ENCODE assay signal across 13 cellular contexts in genomic region chr5:173235499-173236394, GRCh38. TPM values are rescaled to one million over a fixed set of nuclear protein-coding genes. Genes with fewer than 3 reads are reported as not detected.
DNase-seq lines count a peak whose midpoint lies in the region; ATAC-seq, FAIRE-seq and TF ChIP-seq lines count a peak whose summit lies in the region.
"Had no signal": no experiment of that assay in that cellular context is flagged by ENCODE, and none has a peak within 500 bp of the region (broad histone marks: within the 10 kb centered on the region; RNA-seq: fewer than 3 reads in every experiment).

No MANE protein-coding gene starts in this region.

- no peaks in the 10 kb centered on the region for H3K79me2 ChIP-seq in H1 (ENCODE audit: control insufficient read depth in 1 of 2, insufficient read depth in 2 of 2, low read length in 2 of 2)

- H3K36me3 ChIP-seq in H7 (replicated peaks; ENCODE audit: control insufficient read depth, insufficient read depth, low read length), result no peaks in the 10 kb centered on the region
- H3K36me3 ChIP-seq in H1 (ENCODE audit: control insufficient read depth in 2 of 4, insufficient read depth in 4 of 4, low read length in 3 of 4), result peaks cover 0 to 11% (median 0%) of the 10 kb centered on the region in 4 experiments; a peak in 1 of 8 replicates
- no peaks in the 10 kb centered on the region for H3K36me3 ChIP-seq in testis (ENCODE audit: low read depth, missing control alignments)

- no peak for FAIRE-seq in H1 (lab: Jason Lieb, UNC)
- FAIRE-seq: G401.6 had no signal

- peak overlapping the region; percentile 41; the same call in 1 of the 2 replicates for H2AK5ac ChIP-seq in H1 (ENCODE audit: low read depth, low read length)

- TF ChIP-seq EP300 in H1 (IDR thresholded peaks at IDR 0.05; ENCODE audit: borderline replicate concordance in 1 of 2, low read depth in 2 of 2, low read length in 2 of 2), result no peak

- no peak; a peak in 1 of 4 replicates for TF ChIP-seq RAD21 in H1 (IDR thresholded peaks at IDR 0.05 in 1 of 2, conservative IDR thresholded peaks at IDR 0.05 in 1 of 2; ENCODE audit: low read depth in 2 of 2, low read length in 2 of 2)

- intact Hi-C loops in CD4-positive, alpha-beta T cell (cut with DNase I, micrococcal nuclease), result no loop called here
- intact Hi-C loops in testis (cut with DNase I; ENCODE audit: low total_unique reads), result no loop called here

- H3K4me1 ChIP-seq in H1 (replicated peaks in 1 of 4; ENCODE audit: control insufficient read depth in 3 of 4, insufficient read depth in 4 of 4, low read length in 3 of 4) (peaks cover 3 to 65% (median 34%) of the 10 kb centered on the region in 4 experiments), testis (peaks cover 14% of the 10 kb centered on the region)

- no peaks in the 10 kb centered on the region for H3K9me3 Mint-ChIP-seq in CD4-positive, alpha-beta T cell
- H3K9me3 Mint-ChIP-seq in naive thymus-derived CD8-positive, alpha-beta T cell, result no peaks in the 10 kb centered on the region
- H3K9me3 Mint-ChIP-seq: effector memory CD8-positive, alpha-beta T cell; mesothelial cell of epicardium had no signal

- H2BK20ac ChIP-seq in H1 (ENCODE audit: low read length), result no peak overlapping the region

- no peak overlapping the region for H3K14ac ChIP-seq in H1 (ENCODE audit: insufficient read length)

- WGBS in H1 (ENCODE audit: extremely low coverage in 1 of 2, insufficient coverage in 1 of 2, insufficient read length in 1 of 2, insufficient replicate concordance in 2 of 2, low coverage in 1 of 2, low lambda C conversion rate in 2 of 2, missing lambda C conversion rate in 1 of 2), 2 experiments, result 6% methylated on average over 14 of the region's 17 CpGs; no CpG with 5 or more reads in 1 of the 2 experiments
- WGBS in testis, 2 donors, result 24 to 31% methylated on average over 5 to 17 of the region's 17 CpGs

- H3K9ac ChIP-seq in H1 (replicated peaks in 1 of 4; ENCODE audit: extremely low read depth in 1 of 4, low read depth in 3 of 4, low read length in 3 of 4), result no peak overlapping the region

- peaks cover 94% of the 10 kb centered on the region for H3K27me3 ChIP-seq in CD4-positive, alpha-beta T cell (ENCODE audit: control insufficient read depth, insufficient read depth, low read length)
- H3K27me3 ChIP-seq in H7 (ENCODE audit: control insufficient read depth, insufficient read depth, low read length), result peaks cover 100% of the 10 kb centered on the region
- peaks cover 96 to 100% (median 100%) of the 10 kb centered on the region in 4 experiments for H3K27me3 ChIP-seq in H1 (replicated peaks in 1 of 4; ENCODE audit: control insufficient read depth in 3 of 4, extremely low read depth in 1 of 4, insufficient read depth in 3 of 4, low read length in 3 of 4)
- peaks cover 10% of the 10 kb centered on the region for H3K27me3 ChIP-seq in testis

- TF ChIP-seq POLR2A in H1 (IDR thresholded peaks at IDR 0.05; ENCODE audit: control extremely low read depth in 1 of 2, low read depth in 2 of 2, low read length in 2 of 2) (no peak), testis (IDR thresholded peaks at IDR 0.05) (no peak)

- H3K18ac ChIP-seq in H1 (ENCODE audit: extremely low read depth, low read length), result no peak overlapping the region; the same call in 1 of the 2 replicates

- no peak overlapping the region for H3K4ac ChIP-seq in H1 (replicated peaks; ENCODE audit: insufficient read length, low read depth, low read length)

- H3K9me3 ChIP-seq in CD4-positive, alpha-beta T cell (ENCODE audit: control insufficient read depth, low read length), result no peaks in the 10 kb centered on the region
- H3K9me3 ChIP-seq in H1 (ENCODE audit: insufficient read depth in 2 of 2, low read depth in 1 of 2, low read length in 1 of 2), result no peaks in the 10 kb centered on the region; a peak in 1 of 4 replicates
- H3K9me3 ChIP-seq in testis, result no peaks in the 10 kb centered on the region

- H2BK120ac ChIP-seq in H1 (replicated peaks; ENCODE audit: low read depth, low read length), result no peak overlapping the region

- no peak overlapping the region for H2AFZ ChIP-seq in H1 (ENCODE audit: low read length)

- H3K23ac ChIP-seq in H1 (ENCODE audit: insufficient read length), result no peak overlapping the region

- H2BK12ac ChIP-seq in H1 (ENCODE audit: low read depth, low read length), result peak overlapping the region; percentile 75; the same call in 1 of the 2 replicates

- H3K27ac ChIP-seq in CD4-positive, alpha-beta T cell (ENCODE audit: low read depth, low read length), result no peak overlapping the region
- no peak overlapping the region for H3K27ac ChIP-seq in H1 (ENCODE audit: low read depth, low read length)
- no peak overlapping the region for H3K27ac ChIP-seq in testis

- no peak overlapping the region for H4K8ac ChIP-seq in H1 (ENCODE audit: extremely low read depth, insufficient read depth, low read length)

- H3K36me3 Mint-ChIP-seq in CD4-positive, alpha-beta T cell (ENCODE audit: low read depth), result no peaks in the 10 kb centered on the region
- H3K36me3 Mint-ChIP-seq in naive thymus-derived CD8-positive, alpha-beta T cell, result peaks cover 0 to 12% (median 5%) of the 10 kb centered on the region in 3 donors
- H3K36me3 Mint-ChIP-seq: CD4-positive, CD25-positive, alpha-beta regulatory T cell; mesothelial cell of epicardium had no signal

- H3K4me2 ChIP-seq in H1 (ENCODE audit: insufficient read depth in 1 of 2, low read depth in 2 of 2, low read length in 2 of 2), result peak overlapping the region; percentile 72 to 77

- DNase-seq in CD4-positive, alpha-beta T cell, result no peak
- DNase-seq in H7 (peak; percentile 68), H1 (ENCODE audit: low read depth in 1 of 2, low spot score in 2 of 2) (no peak), NCI-H128 (lab: John Stamatoyannopoulos, UW; ENCODE audit: unreplicated experiment) (no peak), testis (no peak)
- no peak for DNase-seq in naive thymus-derived CD8-positive, alpha-beta T cell
- no peak for DNase-seq in activated CD4-positive, alpha-beta T cell treated with anti-CD3 and anti-CD28 coated beads for 1 hour
- DNase-seq: CD4-positive, CD25-positive, alpha-beta regulatory T cell; effector memory CD8-positive, alpha-beta T cell; NCI-H2107 had no signal

- no peak overlapping the region for H4K5ac ChIP-seq in H1 (ENCODE audit: insufficient read length, low read depth, low read length)

- no peak overlapping the region for H2BK5ac ChIP-seq in H1 (ENCODE audit: low read depth, low read length)

- no peak overlapping the region for H3K56ac ChIP-seq in H1 (replicated peaks; ENCODE audit: insufficient read length, low read depth, low read length)

- no peak for ATAC-seq in CD4-positive, alpha-beta T cell (ENCODE audit: poor library complexity)
- ATAC-seq in naive thymus-derived CD8-positive, alpha-beta T cell, result no peak
- ATAC-seq: effector memory CD8-positive, alpha-beta T cell had no signal

- no peaks in the 10 kb centered on the region for H3K79me1 ChIP-seq in H1 (ENCODE audit: low read depth, low read length)

- H4K91ac ChIP-seq in H1 (replicated peaks; ENCODE audit: insufficient read length, low read length), result no peak overlapping the region

- no peak for TF ChIP-seq CTCF in CD4-positive, alpha-beta T cell (IDR thresholded peaks at IDR 0.05)
- peak in 2 of 3 experiments; percentile 28 to 30; a peak in 3 of 4 replicates for TF ChIP-seq CTCF in H1 (IDR thresholded peaks at IDR 0.05; ENCODE audit: control extremely low read depth in 1 of 3, insufficient read depth in 1 of 3, low read depth in 1 of 3, low read length in 3 of 3)
- no peak for TF ChIP-seq CTCF in testis (IDR thresholded peaks at IDR 0.05)

- H3K27ac Mint-ChIP-seq in CD4-positive, alpha-beta T cell, result no peak overlapping the region
- peak overlapping the region in 1 of 10 donors; percentile 54 for H3K27ac Mint-ChIP-seq in naive thymus-derived CD8-positive, alpha-beta T cell
- H3K27ac Mint-ChIP-seq: CD4-positive, CD25-positive, alpha-beta regulatory T cell; effector memory CD8-positive, alpha-beta T cell; mesothelial cell of epicardium had no signal

- H3K4me3 Mint-ChIP-seq in CD4-positive, alpha-beta T cell, result peak overlapping the region; percentile 51
- peak overlapping the region in 6 of 10 donors; percentile 8 to 66 (median 30) for H3K4me3 Mint-ChIP-seq in naive thymus-derived CD8-positive, alpha-beta T cell

- H3K4me1 Mint-ChIP-seq in CD4-positive, alpha-beta T cell (ENCODE audit: low read depth), result peaks cover 61% of the 10 kb centered on the region
- peaks cover 17 to 57% (median 48%) of the 10 kb centered on the region in 4 donors for H3K4me1 Mint-ChIP-seq in naive thymus-derived CD8-positive, alpha-beta T cell

- CTCF ChIA-PET in CD4-positive, alpha-beta T cell (lab: Charles Lee), result no interaction called here
- CTCF ChIA-PET in H1 (lab: Charles Lee; ENCODE audit: partially characterized antibody), result interaction anchor here (1.0 to 1.9 kb wide), 9 partner anchors 8 to 258 kb away, joined by 3 to 8 read pairs (median 5); no protein-coding TSS in a partner anchor

- peaks cover 90% of the 10 kb centered on the region for H3K27me3 Mint-ChIP-seq in CD4-positive, alpha-beta T cell
- peaks cover 48 to 96% (median 79%) of the 10 kb centered on the region in 5 donors for H3K27me3 Mint-ChIP-seq in naive thymus-derived CD8-positive, alpha-beta T cell

- no peak overlapping the region for H3K4me3 ChIP-seq in H7 (ENCODE audit: insufficient read depth, low read depth, low read length)
- peak overlapping the region in 1 of 4 experiments; percentile 31; a peak in 1 of 8 replicates for H3K4me3 ChIP-seq in H1 (ENCODE audit: extremely low read depth in 1 of 4, insufficient read depth in 2 of 4, low read depth in 3 of 4, low read length in 4 of 4)
- no peak overlapping the region for H3K4me3 ChIP-seq in testis

- POLR2A ChIA-PET in CD4-positive, alpha-beta T cell (lab: Charles Lee), result no interaction called here
- POLR2A ChIA-PET in H1 (lab: Charles Lee; ENCODE audit: partially characterized antibody), result interaction anchor here (2.7 to 5.3 kb wide), 2 partner anchors 10 to 93 kb away, joined by 19 to 27 read pairs; partner anchors contain the start of gene STC2
- POLR2A ChIA-PET in naive thymus-derived CD8-positive, alpha-beta T cell (lab: Charles Lee), result interaction anchor here (0.6 kb wide), 1 partner anchor 269 kb away, joined by 3 read pairs; no protein-coding TSS in a partner anchor

- peaks cover 4% of the 10 kb centered on the region; the same call in 1 of the 2 replicates for H3K23me2 ChIP-seq in H1 (ENCODE audit: low read depth, low read length)

- H4K20me1 ChIP-seq in H1 (replicated peaks in 1 of 2; ENCODE audit: control insufficient read depth in 1 of 2, insufficient read depth in 2 of 2, low read length in 2 of 2), result peaks cover 26 to 35% of the 10 kb centered on the region in 2 experiments

- H2BK15ac ChIP-seq in H1 (ENCODE audit: low read length), result no peak overlapping the region

RNA-seq across cellular contexts. Expression of gene NKX2-5, which starts 0.7 kb away (rescaled TPM):
- not detected for total RNA-seq in CD4-positive, alpha-beta T cell
- 2.4 and 3.8 TPM in 2 replicates for total RNA-seq in H7 (2014; rRNA removed; shearing (Covaris generic))
- total RNA-seq in H1 (2021; fragmentation: NEBNext Ultra II Directional; extraction: Animal tissue kit (Norgen Biotek cat#: 25700)), result not detected in 2 replicates
- polyA plus RNA-seq in H1 (2011; rRNA removed), result 0.13 TPM in 1 of 2 replicates, not detected in the other
- not detected for polyA plus RNA-seq in H1 (2011; cell fraction: cytosol; rRNA removed)
- polyA plus RNA-seq in H1 (2011; cell fraction: nucleus; rRNA removed), result 0.21 TPM
- 0.11 TPM in 1 of 4 replicates, not detected in the others for polyA plus RNA-seq in H1 (2012, experiment 1 of 2)
- polyA plus RNA-seq in H1 (2012, experiment 2 of 2), result 0.09 TPM
- polyA plus RNA-seq in H1 (2013, experiment 1 of 2), result 0.12 TPM
- not detected for polyA plus RNA-seq in H1 (2013, experiment 2 of 2)
- 0.09 TPM in 1 of 2 replicates, not detected in the other for polyA minus RNA-seq in H1 (2011; rRNA and poly(A)+ RNA removed)
- polyA minus RNA-seq in H1 (2011; cell fraction: cytosol; rRNA and poly(A)+ RNA removed), result not detected
- 1.5 TPM for polyA minus RNA-seq in H1 (2011; cell fraction: nucleus; rRNA and poly(A)+ RNA removed)
- not detected for total RNA-seq in naive thymus-derived CD8-positive, alpha-beta T cell
- under 1 TPM in 1 of 3 donors, not detected in 2; 0.36 TPM for polyA plus RNA-seq in naive thymus-derived CD8-positive, alpha-beta T cell
- 1 to 10 TPM in 1 of 2 donors, under 1 TPM in 1; 0.94 to 1.2 TPM for total RNA-seq in testis
- polyA plus RNA-seq in testis (ENCODE audit: insufficient read depth, low read depth, low replicate concordance), result not detected
- total RNA-seq: CD4-positive, CD25-positive, alpha-beta regulatory T cell; temporal lobe had no signal
- polyA plus RNA-seq: CD4-positive, CD25-positive, alpha-beta regulatory T cell had no signal

Comparison
In these comparisons a context has a peak if more than half of its experiments do, and no peak if none do; other contexts are left out.
1. CTCF ChIP-seq: peak in H1 (2 of 3); none in CD4-positive, alpha-beta T cell (single experiment) and testis (0 of 3).